In genomic region chr17:17783121-17783824, GRCh38 we compare ENCODE assay signal across 1 cellular context.
A peak's percentile ranks its signal among the peaks of the same experiment; 100 is the strongest.
TF ChIP-seq lines count a peak whose summit lies in the region.

No MANE protein-coding gene starts in this region.

TF ChIP-seq in HepG2, 621 proteins besides CTCF, POLR2A, EP300 and RAD21 (continued from another document and continues in another):
- TF ChIP-seq ZBTB38 (CRISPR knock-in tag; IDR thresholded peaks at IDR 0.05) = no peak
- no peak for TF ChIP-seq ZNF646 (CRISPR knock-in tag; IDR thresholded peaks at IDR 0.05)
- no peak for TF ChIP-seq ZFP36L1 (CRISPR knock-in tag; IDR thresholded peaks at IDR 0.05)
- TF ChIP-seq HOXA9 (CRISPR knock-in tag; IDR thresholded peaks at IDR 0.05; ENCODE audit: borderline replicate concordance) = no peak
- no peak for TF ChIP-seq ATM (IDR thresholded peaks at IDR 0.05; ENCODE audit: borderline replicate concordance)
- TF ChIP-seq NPAS2 (CRISPR knock-in tag; IDR thresholded peaks at IDR 0.05; ENCODE audit: borderline replicate concordance) = no peak
- no peak for TF ChIP-seq NBN (conservative IDR thresholded peaks at IDR 0.05)
- TF ChIP-seq ADNP (CRISPR knock-in tag; IDR thresholded peaks at IDR 0.05) = no peak
- peak; percentile 50; the same call in 1 of the 2 replicates for TF ChIP-seq GABPB1 (CRISPR knock-in tag; IDR thresholded peaks at IDR 0.05)
- TF ChIP-seq SNRNP70 (IDR thresholded peaks at IDR 0.05; ENCODE audit: low read depth, low read length) = no peak
- TF ChIP-seq ZBTB40 (IDR thresholded peaks at IDR 0.05) = no peak
- TF ChIP-seq ZBTB40 (CRISPR knock-in tag; IDR thresholded peaks at IDR 0.05) = no peak
- peak; percentile 60 for TF ChIP-seq ZNF407 (CRISPR knock-in tag; IDR thresholded peaks at IDR 0.05; ENCODE audit: not compliant biosample characterization)
- no peak for TF ChIP-seq MLLT10 (CRISPR knock-in tag; IDR thresholded peaks at IDR 0.05)
- TF ChIP-seq MTA1 (CRISPR knock-in tag; IDR thresholded peaks at IDR 0.05; ENCODE audit: borderline replicate concordance) = no peak
- no peak for TF ChIP-seq SRF (IDR thresholded peaks at IDR 0.05; ENCODE audit: low read depth, low read length)
- TF ChIP-seq HES4 (CRISPR knock-in tag; IDR thresholded peaks at IDR 0.05; ENCODE audit: borderline replicate concordance) = no peak
- no peak for TF ChIP-seq CHD2 (IDR thresholded peaks at IDR 0.05; ENCODE audit: low read depth, low read length)
- TF ChIP-seq ARID2 (CRISPR knock-in tag; IDR thresholded peaks at IDR 0.05; ENCODE audit: borderline replicate concordance) = no peak
- no peak for TF ChIP-seq ZFAT (CRISPR knock-in tag; conservative IDR thresholded peaks at IDR 0.05)
- no peak for TF ChIP-seq ZNF850 (CRISPR knock-in tag; conservative IDR thresholded peaks at IDR 0.05)
- no peak for TF ChIP-seq LRRFIP1 (CRISPR knock-in tag; conservative IDR thresholded peaks at IDR 0.05)
- TF ChIP-seq ARNTL (CRISPR knock-in tag; IDR thresholded peaks at IDR 0.05) = no peak
- no peak for TF ChIP-seq ZBTB8A (CRISPR knock-in tag; IDR thresholded peaks at IDR 0.05; ENCODE audit: borderline replicate concordance, low read depth)
- no peak for TF ChIP-seq ETV5 (CRISPR knock-in tag; IDR thresholded peaks at IDR 0.05; ENCODE audit: borderline replicate concordance)
- TF ChIP-seq HNF4A (CRISPR knock-in tag; IDR thresholded peaks at IDR 0.05) = no peak
- no peak for TF ChIP-seq E2F5 (CRISPR knock-in tag; conservative IDR thresholded peaks at IDR 0.05)
- no peak for TF ChIP-seq FOSL2 (CRISPR knock-in tag; IDR thresholded peaks at IDR 0.05)
- TF ChIP-seq KLF16 (CRISPR knock-in tag; IDR thresholded peaks at IDR 0.05) = no peak
